In the genomic region with DNA sequence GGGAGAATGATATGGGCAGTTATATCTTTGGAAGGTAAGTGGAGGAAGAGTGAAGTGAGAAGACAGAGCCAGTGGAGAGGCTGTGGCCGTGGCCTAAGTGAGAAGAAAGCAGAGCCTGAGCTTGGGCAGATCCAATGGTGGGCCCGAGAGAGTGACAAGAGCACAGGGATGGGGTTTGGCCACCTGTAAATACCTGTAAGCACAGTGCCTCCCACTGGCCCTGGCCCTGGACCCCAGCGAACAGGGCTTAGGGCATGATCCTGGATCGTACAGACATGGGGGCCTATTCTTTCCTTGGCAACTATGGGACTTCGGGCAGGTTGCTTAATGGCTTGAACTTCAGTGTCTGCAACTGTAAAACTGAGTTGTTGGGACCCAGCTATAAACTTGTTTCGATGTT, we compare ENCODE assay signal across 14 cellular contexts. TPM values are rescaled to one million over a fixed set of nuclear protein-coding genes. Genes with fewer than 3 reads are reported as not detected.
DNase-seq lines count a peak whose midpoint lies in the region; ATAC-seq, FAIRE-seq and TF ChIP-seq lines count a peak whose summit lies in the region.
"Had no signal": no experiment of that assay in that cellular context is flagged by ENCODE, and none has a peak within 500 bp of the region (broad histone marks: within the 10 kb centered on the region; RNA-seq: fewer than 3 reads in every experiment).

No MANE protein-coding gene starts in this region.

- H3K27ac ChIP-seq in astrocyte (ENCODE audit: low read depth, low read length) (peak overlapping the region; percentile 5), mesenchymal stem cell (ENCODE audit: low read length, poor library complexity, severe bottlenecking) (peak overlapping the region; percentile 75), stomach smooth muscle (ENCODE audit: low read length) (peak overlapping the region; percentile 94)
- H3K27ac ChIP-seq: PC-9 had no signal

- no peak for TF ChIP-seq CTCF in Calu3 (IDR thresholded peaks at IDR 0.05; ENCODE audit: unreplicated experiment)
- TF ChIP-seq CTCF in astrocyte (IDR thresholded peaks at IDR 0.05; ENCODE audit: insufficient read depth, low read depth, low read length), result no peak

- H4K20me1 ChIP-seq in astrocyte (ENCODE audit: insufficient read depth, low read length), result no peaks in the 10 kb centered on the region

- H3K4me3 ChIP-seq in astrocyte (ENCODE audit: insufficient read depth, low read depth, low read length), result no peak overlapping the region
- no peak overlapping the region for H3K4me3 ChIP-seq in mesenchymal stem cell (ENCODE audit: insufficient read depth in 1 of 2, low read depth in 1 of 2, low read length in 2 of 2)
- H3K4me3 ChIP-seq in stomach smooth muscle (ENCODE audit: low read length in 2 of 2), result no peak overlapping the region
- H3K4me3 ChIP-seq: HAP-1, PC-9 had no signal

- no peaks in the 10 kb centered on the region for H3K27me3 ChIP-seq in astrocyte (ENCODE audit: insufficient read depth, low read length)
- no peaks in the 10 kb centered on the region for H3K27me3 ChIP-seq in mesenchymal stem cell (ENCODE audit: control insufficient read depth in 1 of 2, insufficient read depth in 1 of 2, low read length in 2 of 2)
- no peaks in the 10 kb centered on the region for H3K27me3 ChIP-seq in stomach smooth muscle (ENCODE audit: control insufficient read depth in 1 of 2, insufficient read depth in 2 of 2, low read length in 2 of 2)

- H2AK5ac ChIP-seq in mesenchymal stem cell (ENCODE audit: low read length, severe bottlenecking), result peak overlapping the region; percentile 92

- peak overlapping the region; percentile 68 for H2BK15ac ChIP-seq in mesenchymal stem cell (ENCODE audit: low read depth, poor library complexity, severe bottlenecking)

- H3K79me1 ChIP-seq in mesenchymal stem cell (replicated peaks; ENCODE audit: low read length, poor library complexity, severe bottlenecking), result no peaks in the 10 kb centered on the region

- peak overlapping the region; percentile 65 to 80 for H3K4ac ChIP-seq in mesenchymal stem cell (ENCODE audit: low read depth in 1 of 2, low read length in 2 of 2)

- H2BK5ac ChIP-seq in mesenchymal stem cell (ENCODE audit: low read depth, low read length, poor library complexity, severe bottlenecking), result no peak overlapping the region

- H3K4me1 Mint-ChIP-seq in Calu3 (ENCODE audit: low read depth, unreplicated experiment) (peaks cover 73% of the 10 kb centered on the region), astrocyte (ENCODE audit: low read depth, unreplicated experiment) (peaks cover 63% of the 10 kb centered on the region)

- peak overlapping the region; percentile 76 to 86 for H3K18ac ChIP-seq in mesenchymal stem cell (ENCODE audit: low read depth in 1 of 2, low read length in 2 of 2)

- no peak for FAIRE-seq in astrocyte (lab: Jason Lieb, UNC)

- H3K4me3 Mint-ChIP-seq in Calu3 (ENCODE audit: low read depth, unreplicated experiment), result no peak overlapping the region
- H3K4me3 Mint-ChIP-seq in astrocyte (ENCODE audit: unreplicated experiment), result no peak overlapping the region

- H2BK120ac ChIP-seq in mesenchymal stem cell (ENCODE audit: low read depth, low read length), result peak overlapping the region; percentile 65

- H3K14ac ChIP-seq in mesenchymal stem cell (ENCODE audit: low read length in 2 of 2), result no peak overlapping the region

- H3K36me3 Mint-ChIP-seq in Calu3 (ENCODE audit: insufficient read depth, unreplicated experiment) (peaks cover 46% of the 10 kb centered on the region), astrocyte (ENCODE audit: low read depth, unreplicated experiment) (peaks cover 17% of the 10 kb centered on the region)

- peak overlapping the region; percentile 75 to 93 for H2BK12ac ChIP-seq in mesenchymal stem cell (ENCODE audit: low read length in 2 of 2)

- no peak for ATAC-seq in HG03565 (IDR thresholded peaks at IDR 0.05; ENCODE audit: unreplicated experiment)
- ATAC-seq: Right ventricle myocardium inferior had no signal

- H3K4me1 ChIP-seq in astrocyte (ENCODE audit: insufficient read depth, low read length) (peaks cover 53% of the 10 kb centered on the region), mesenchymal stem cell (ENCODE audit: control insufficient read depth, insufficient read depth, low read depth, low read length) (peaks cover 47% of the 10 kb centered on the region), stomach smooth muscle (ENCODE audit: control insufficient read depth, insufficient read depth, low read length) (peaks cover 80% of the 10 kb centered on the region)
- H3K4me1 ChIP-seq: HAP-1 had no signal

- H3K9me3 ChIP-seq in astrocyte (ENCODE audit: insufficient read depth, low read depth, low read length) (no peaks in the 10 kb centered on the region), mesenchymal stem cell (ENCODE audit: control insufficient read depth, low read length) (no peaks in the 10 kb centered on the region), stomach smooth muscle (ENCODE audit: control insufficient read depth in 2 of 2, low read length in 2 of 2) (no peaks in the 10 kb centered on the region)
- H3K9me3 ChIP-seq: HAP-1 had no signal

- no peak overlapping the region for H3K9ac ChIP-seq in astrocyte (ENCODE audit: low read length)
- no peak overlapping the region for H3K9ac ChIP-seq in mesenchymal stem cell (ENCODE audit: low read length)
- peak overlapping the region; percentile 20 to 29 for H3K9ac ChIP-seq in stomach smooth muscle (ENCODE audit: low read length in 2 of 2)

- DNase-seq in Calu3, result no peak
- no peak for DNase-seq in astrocyte (ENCODE audit: low read depth)
- DNase-seq in mesenchymal stem cell, result no peak
- DNase-seq in COR-L47 (lab: John Stamatoyannopoulos, UW), result no peak
- no peak for DNase-seq in globus pallidus (ENCODE audit: low spot score)
- DNase-seq: DMS53, Kasumi-1, NCI-H187 treated with DMSO at 0.1 percent for 48 hours, NCI-H446, PC-9 had no signal

- H3K27me3 Mint-ChIP-seq in Calu3 (ENCODE audit: unreplicated experiment), result no peaks in the 10 kb centered on the region
- no peaks in the 10 kb centered on the region for H3K27me3 Mint-ChIP-seq in astrocyte (ENCODE audit: low read depth, unreplicated experiment)

- H3K27ac Mint-ChIP-seq in Calu3 (ENCODE audit: unreplicated experiment) (peak overlapping the region; percentile 17), astrocyte (ENCODE audit: unreplicated experiment) (peak overlapping the region; percentile 12)

- WGBS in mesenchymal stem cell, result 97% methylated on average over 6 of the region's 6 CpGs

- H2AFZ ChIP-seq in astrocyte (ENCODE audit: low read depth, low read length), result no peak overlapping the region
- no peak overlapping the region for H2AFZ ChIP-seq in mesenchymal stem cell (ENCODE audit: low read depth, low read length)
- H2AFZ ChIP-seq: PC-9 had no signal

- H4K8ac ChIP-seq in mesenchymal stem cell (ENCODE audit: low read length), result peak overlapping the region; percentile 59

- peak overlapping the region; percentile 91 for H4K91ac ChIP-seq in mesenchymal stem cell (ENCODE audit: low read length)

- H3K23ac ChIP-seq in mesenchymal stem cell (ENCODE audit: low read length in 2 of 2), result no peak overlapping the region

- peaks cover 88% of the 10 kb centered on the region for H3K79me2 ChIP-seq in astrocyte (ENCODE audit: insufficient read depth, low read length)

- BruUV-seq in Calu3 (replicated peaks; lab: Mats Ljungman, UMichigan), result no TSS peak

- CTCF ChIA-PET in Calu3 (lab: Charles Lee), result no interaction called here

- H3K36me3 ChIP-seq in astrocyte (ENCODE audit: insufficient read depth, low read length) (peaks cover 10% of the 10 kb centered on the region), mesenchymal stem cell (ENCODE audit: control insufficient read depth in 1 of 2, insufficient read depth in 2 of 2, low read depth in 1 of 2, low read length in 2 of 2) (peaks cover 46 to 84% of the 10 kb centered on the region in 2 experiments), stomach smooth muscle (ENCODE audit: control insufficient read depth in 2 of 2, insufficient read depth in 2 of 2, low read length in 2 of 2) (peaks cover 0 to 4% of the 10 kb centered on the region in 2 donors)
- H3K36me3 ChIP-seq: HAP-1 had no signal

- intact Hi-C loops in Calu3 (cut with micrococcal nuclease; ENCODE audit: unreplicated experiment), result loop anchor here (5.0 kb wide), 1 partner anchor 42 kb away; a partner anchor contains a TSS

- H3K9me3 Mint-ChIP-seq in Calu3 (ENCODE audit: low read depth, unreplicated experiment), result no peaks in the 10 kb centered on the region
- no peaks in the 10 kb centered on the region for H3K9me3 Mint-ChIP-seq in astrocyte (ENCODE audit: unreplicated experiment)

- H3K4me2 ChIP-seq in astrocyte (ENCODE audit: low read length) (no peak overlapping the region), mesenchymal stem cell (ENCODE audit: low read length, poor library complexity, severe bottlenecking) (no peak overlapping the region)
- H3K4me2 ChIP-seq: PC-9 had no signal

RNA-seq across cellular contexts. Expression of a gene that starts 44.1 kb away (rescaled TPM):
- total RNA-seq in Calu3 (2022), result 297 and 314 TPM in 2 replicates
- total RNA-seq in astrocyte, result 48.6 and 59.3 TPM in 2 replicates
- 15.4 TPM for polyA plus RNA-seq in mesenchymal stem cell (2013, experiment 1 of 2)
- polyA plus RNA-seq in mesenchymal stem cell (2013, experiment 2 of 2), result 15.4 TPM

Comparison
In these comparisons a context has a peak if more than half of its experiments do, and no peak if none do; other contexts are left out.
1. H3K27ac ChIP-seq: peak in every context shown above with its lines; median percentile 94 in stomach smooth muscle; 75 in mesenchymal stem cell; 5 in astrocyte.
2. H3K9ac ChIP-seq: peak in stomach smooth muscle (2 of 2); none in astrocyte (single experiment) and mesenchymal stem cell (single experiment).